ENCODE assay signal across 27 cellular contexts in genomic region chr12:117093918-117094630, GRCh38. TPM values are rescaled to one million over a fixed set of nuclear protein-coding genes. Genes with fewer than 3 reads are reported as not detected.
DNase-seq lines count a peak whose midpoint lies in the region; TF ChIP-seq lines count a peak whose summit lies in the region.
"Had no signal": no experiment of that assay in that cellular context is flagged by ENCODE, and none has a peak within 500 bp of the region (broad histone marks: within the 10 kb centered on the region; RNA-seq: fewer than 3 reads in every experiment).

No MANE protein-coding gene starts in this region.

- intact Hi-C loops in spleen (cut with DNase I; ENCODE audit: low total_unique reads), result no loop called here

- peaks cover 9% of the 10 kb centered on the region for H3K9me3 Mint-ChIP-seq in glutamatergic neuron (ENCODE audit: unreplicated experiment)

- TF ChIP-seq POLR2A in spleen (IDR thresholded peaks at IDR 0.05), result no peak
- TF ChIP-seq POLR2A in tibial nerve (IDR thresholded peaks at IDR 0.05), result no peak

- DNase-seq in NCI-H1417 (lab: John Stamatoyannopoulos, UW), result peak in 2 of 3 experiments; percentile 8 to 88
- DNase-seq in NCI-H1417 treated with DMSO at 0.1 percent for 48 hours (lab: John Stamatoyannopoulos, UW), result no peak
- DNase-seq in NCI-H2171 (lab: John Stamatoyannopoulos, UW), result peak; percentile 56
- DNase-seq in glutamatergic neuron, result peak; percentile 3
- peak; percentile 20 for DNase-seq in spleen
- no peak for DNase-seq in middle frontal gyrus (ENCODE audit: extremely low spot score, low spot score)
- no peak for DNase-seq in tibial nerve (ENCODE audit: low spot score in 2 of 2)
- no peak for DNase-seq in HUDEP-2 (lab: John Stamatoyannopoulos, UW; ENCODE audit: unreplicated experiment in 76 of 76)
- DNase-seq: activated CD4-positive, alpha-beta T cell treated with anti-CD3 and anti-CD28 coated beads for 36 hours; activated naive CD4-positive, alpha-beta T cell treated with Interleukin-2 at 50 U/mL for 16 hours; activated T-cell treated with anti-CD3 and anti-CD28 coated beads, Interleukin-2, amount 50 U/mL, for 4 hours; CD4-positive, alpha-beta memory T cell; DMS153; heart left ventricle; KBM-7; MV-4-11; NK-92 treated with Interleukin-12 subunit alpha and Interleukin-12 subunit beta, amount 100 ng/mL, for 24 hours; small intestine; stimulated activated CD4-positive, alpha-beta T cell treated with anti-CD3 and anti-CD28 coated beads, Interleukin-2, amount 100 ng/mL, for 48 hours; stimulated activated naive CD4-positive, alpha-beta T cell; T-helper 1 cell; tibial artery had no signal

- TF ChIP-seq CTCF in glutamatergic neuron (IDR thresholded peaks at IDR 0.05; ENCODE audit: partially characterized antibody, unreplicated experiment) (no peak), spleen (IDR thresholded peaks at IDR 0.05 in 8 of 11, conservative IDR thresholded peaks at IDR 0.05 in 3 of 11) (no peak), tibial nerve (IDR thresholded peaks at IDR 0.05) (no peak)

- peaks cover 2% of the 10 kb centered on the region for H3K4me1 Mint-ChIP-seq in glutamatergic neuron (ENCODE audit: low read depth, unreplicated experiment)

- H3K27ac ChIP-seq in spleen, result no peak overlapping the region
- H3K27ac ChIP-seq in tibial nerve, result no peak overlapping the region
- H3K27ac ChIP-seq: 22Rv1, prostate gland, tibial artery had no signal

- no peak overlapping the region for H3K4me3 ChIP-seq in spleen
- no peak overlapping the region for H3K4me3 ChIP-seq in tibial nerve
- H3K4me3 ChIP-seq: heart left ventricle, prostate gland, tibial artery had no signal

- H3K4me1 ChIP-seq in spleen, result peaks cover 0 to 26% (median 18%) of the 10 kb centered on the region in 6 donors
- H3K4me1 ChIP-seq in tibial nerve, result peaks cover 0 to 14% (median 8%) of the 10 kb centered on the region in 4 donors
- H3K4me1 ChIP-seq: prostate gland had no signal

- H3K36me3 ChIP-seq in spleen, result peaks cover 0 to 8% (median 0%) of the 10 kb centered on the region in 6 donors
- H3K36me3 ChIP-seq in tibial nerve, result no peaks in the 10 kb centered on the region
- H3K36me3 ChIP-seq: prostate gland had no signal

- peaks cover 6% of the 10 kb centered on the region for H3K27me3 Mint-ChIP-seq in glutamatergic neuron (ENCODE audit: unreplicated experiment)
- H3K27me3 Mint-ChIP-seq: central memory CD8-positive, alpha-beta T cell; natural killer cell treated with Interleukin-12 subunit alpha and Interleukin-12 subunit beta and Interleukin-15 and Interleukin-18, amount 100 ng/mL, for 72 hours had no signal

- no peak overlapping the region for H3K27ac Mint-ChIP-seq in glutamatergic neuron (ENCODE audit: unreplicated experiment)
- H3K27ac Mint-ChIP-seq: activated CD4-positive, alpha-beta T cell treated with anti-CD3 and anti-CD28 coated beads for 36 hours; mesothelial cell of epicardium; natural killer cell treated with Interleukin-12 subunit alpha and Interleukin-12 subunit beta and Interleukin-15 and Interleukin-18, amount 100 ng/mL, for 72 hours had no signal

- peaks cover 0 to 18% (median 13%) of the 10 kb centered on the region in 8 donors for H3K9me3 ChIP-seq in spleen
- peaks cover 0 to 17% (median 3%) of the 10 kb centered on the region in 4 donors for H3K9me3 ChIP-seq in tibial nerve
- H3K9me3 ChIP-seq: prostate gland had no signal

- no peak for TF ChIP-seq EP300 in tibial nerve (IDR thresholded peaks at IDR 0.05)

- no peak overlapping the region for H3K4me3 Mint-ChIP-seq in glutamatergic neuron (ENCODE audit: unreplicated experiment)
- H3K4me3 Mint-ChIP-seq: activated CD4-positive, alpha-beta T cell treated with anti-CD3 and anti-CD28 coated beads for 36 hours; activated T-cell treated with anti-CD3 and anti-CD28 coated beads, Interleukin-2, amount 50 U/mL, for 4 hours; CD4-positive, alpha-beta memory T cell; central memory CD8-positive, alpha-beta T cell; mesothelial cell of epicardium; natural killer cell treated with Interleukin-12 subunit alpha and Interleukin-12 subunit beta and Interleukin-15 and Interleukin-18, amount 100 ng/mL, for 72 hours had no signal

- peaks cover 12% of the 10 kb centered on the region for H3K36me3 Mint-ChIP-seq in glutamatergic neuron (ENCODE audit: unreplicated experiment)
- H3K36me3 Mint-ChIP-seq: mesothelial cell of epicardium had no signal

- WGBS in spleen, 5 donors, result 70 to 80% (median 74%) methylated on average over 18 of the region's 18 CpGs
- 62 to 66% methylated on average over 18 of the region's 18 CpGs for WGBS in tibial nerve, 2 donors

- H3K27me3 ChIP-seq in spleen (replicated peaks in 1 of 7) (peaks cover 0 to 33% (median 16%) of the 10 kb centered on the region in 7 donors), tibial nerve (peaks cover 0 to 49% of the 10 kb centered on the region in 2 donors)

RNA-seq across cellular contexts. Expression of gene TESC, which starts 5.1 kb away (rescaled TPM):
- total RNA-seq in glutamatergic neuron (ENCODE audit: unreplicated experiment) (0.93 TPM), spleen (10 to 100 TPM in 5 of 7 donors, 1 to 10 TPM in 2; 5.5 to 26.9 (median 20.3) TPM), tibial nerve (10 to 100 TPM in 1 of 4 donors, 1 to 10 TPM in 3; 2.9 to 10.2 (median 7.1) TPM)
- polyA plus RNA-seq in spleen, result 10 to 100 TPM in 2 of 3 donors, 1 to 10 TPM in 1; 5.5 to 16.1 (median 10.9) TPM
- total RNA-seq: mesothelial cell of epicardium had no signal

Comparison
In these comparisons a context has a peak if more than half of its experiments do, and no peak if none do; other contexts are left out.
1. DNase-seq: peak in NCI-H1417 (2 of 3), NCI-H2171 (single experiment), glutamatergic neuron (single experiment) and spleen (single experiment); none in NCI-H1417 treated with DMSO at 0.1 percent for 48 hours (single experiment), middle frontal gyrus (single experiment), tibial nerve (0 of 2) and HUDEP-2 (0 of 76).